8 cellular contexts compared by ENCODE assay signal in the genomic region with DNA sequence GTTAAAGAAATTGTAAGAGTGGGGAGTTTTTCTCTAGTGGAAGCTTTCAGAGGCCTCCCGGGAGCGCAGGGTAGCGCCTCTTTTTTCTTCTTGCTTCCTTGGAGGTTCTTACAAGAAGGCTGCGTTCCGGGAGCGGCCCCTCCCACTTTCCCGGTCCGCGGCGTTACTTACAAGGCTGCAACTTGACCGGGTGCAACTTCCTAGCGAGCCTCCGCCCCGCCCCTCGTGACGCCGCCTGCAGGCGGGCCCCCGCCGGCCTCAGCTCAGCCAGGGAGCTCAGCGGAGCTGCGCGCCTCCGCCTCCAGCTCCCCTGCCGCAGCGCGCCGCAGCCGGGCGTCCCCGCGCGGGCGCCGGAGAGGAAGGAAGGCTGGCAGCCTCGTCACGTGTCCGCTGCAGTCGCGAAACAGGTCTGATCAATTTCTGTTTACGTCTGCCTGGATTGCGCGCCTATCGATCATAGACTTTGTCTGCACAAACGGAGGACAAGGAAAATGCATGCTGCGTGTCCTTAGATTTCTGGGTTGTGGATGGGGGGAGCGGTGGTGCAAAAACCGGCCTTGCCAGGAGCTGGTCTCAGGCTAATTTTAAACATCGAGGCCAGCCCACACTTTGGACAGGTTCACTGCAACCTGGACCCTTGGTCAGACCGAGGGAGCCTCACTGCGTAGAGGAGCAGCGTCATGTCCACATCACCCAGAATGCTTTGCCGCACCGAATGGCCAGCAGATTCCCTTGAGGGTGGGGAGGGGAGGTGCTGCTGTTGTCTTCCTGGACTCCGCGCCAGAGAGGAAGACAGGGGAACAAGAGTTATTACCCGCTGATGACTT. TPM values are rescaled to one million over a fixed set of nuclear protein-coding genes. Genes with fewer than 3 reads are reported as not detected.
DNase-seq lines count a peak whose midpoint lies in the region; ATAC-seq and TF ChIP-seq lines count a peak whose summit lies in the region.

A gene with protein sequence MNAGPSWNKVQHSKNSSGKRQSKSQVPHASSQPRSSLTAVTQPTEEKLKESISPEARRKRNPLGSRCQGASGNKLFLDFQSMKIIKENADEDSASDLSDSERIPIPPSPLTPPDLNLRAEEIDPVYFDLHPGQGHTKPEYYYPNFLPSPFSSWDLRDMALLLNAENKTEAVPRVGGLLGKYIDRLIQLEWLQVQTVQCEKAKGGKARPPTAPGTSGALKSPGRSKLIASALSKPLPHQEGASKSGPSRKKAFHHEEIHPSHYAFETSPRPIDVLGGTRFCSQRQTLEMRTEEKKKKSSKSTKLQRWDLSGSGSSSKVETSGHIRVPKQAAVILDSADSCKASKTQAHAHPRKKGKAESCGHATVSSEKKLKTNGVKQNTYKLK (plus strand): TSS at position 261 of the 827 bp plus-strand sequence. CDS start 3,555 bp downstream, outside the sequence.
A gene with protein sequence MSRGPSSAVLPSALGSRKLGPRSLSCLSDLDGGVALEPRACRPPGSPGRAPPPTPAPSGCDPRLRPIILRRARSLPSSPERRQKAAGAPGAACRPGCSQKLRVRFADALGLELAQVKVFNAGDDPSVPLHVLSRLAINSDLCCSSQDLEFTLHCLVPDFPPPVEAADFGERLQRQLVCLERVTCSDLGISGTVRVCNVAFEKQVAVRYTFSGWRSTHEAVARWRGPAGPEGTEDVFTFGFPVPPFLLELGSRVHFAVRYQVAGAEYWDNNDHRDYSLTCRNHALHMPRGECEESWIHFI (minus strand): TSS at position 177 of the 827 bp plus-strand sequence. CDS start 374 bp downstream, outside the sequence.

- H4K20me1 ChIP-seq in GM23248 (ENCODE audit: insufficient read depth) (no peaks in the 10 kb centered on the region; the same call in 1 of the 2 replicates), Karpas-422 (ENCODE audit: insufficient read depth, low read depth, low read length) (no peaks in the 10 kb centered on the region)

- H3K36me3 ChIP-seq in GM23248 (ENCODE audit: low read depth), result peaks cover 16% of the 10 kb centered on the region; the same call in 1 of the 2 replicates
- H3K36me3 ChIP-seq in Karpas-422 (ENCODE audit: insufficient read depth, low read length), result peaks cover 24% of the 10 kb centered on the region; the same call in 1 of the 2 replicates

- intact Hi-C loops in activated T-helper 2 cell treated with anti-CD3 and anti-CD28 coated beads, Interferon-gamma antibody, Interleukin-2, Interleukin-4, amounts not matched to agents 10 μg/mL and 5 μg/mL and 100 μg/mL, durations not matched to agents 14 hours and 24 hours and 36 hours (cut with micrococcal nuclease), result loop anchor here (2.0 to 10.0 kb wide), 2 partner anchors 116 to 324 kb away; no protein-coding TSS in a partner anchor

- 1% methylated on average over 55 to 56 of the region's 57 CpGs for WGBS in GM23248 (ENCODE audit: low coverage in 1 of 2, low lambda C conversion rate in 2 of 2, missing lambda C conversion rate in 2 of 2), 2 experiments

- peak within 1 kb of the TSS; percentile 98 for H2AFZ ChIP-seq in GM23248
- peak within 1 kb of the TSS; percentile 98 for H2AFZ ChIP-seq in Karpas-422 (ENCODE audit: low read length)

- DNase-seq in Daoy (ENCODE audit: low read depth) (peak; percentile 96), GM23248 (peak; percentile 99), Karpas-422 (peak; percentile 97), RPMI7951 (ENCODE audit: low read depth) (peak; percentile 98), fibroblast of mammary gland (ENCODE audit: low read depth) (peak; percentile 96)
- DNase-seq in activated T-helper 2 cell treated with anti-CD3 and anti-CD28 coated beads, Interferon-gamma antibody, Interleukin-2, Interleukin-4, amounts not matched to agents 10 μg/mL and 5 μg/mL and 100 μg/mL, durations not matched to agents 14 hours and 24 hours and 36 hours (ENCODE audit: low spot score), result peak; percentile 90
- DNase-seq in natural killer cell treated with Interleukin-12 subunit alpha and Interleukin-12 subunit beta and Interleukin-15 and Interleukin-18, amount 100 ng/mL, for 72 hours (ENCODE audit: low spot score), result peak; percentile 98
- peak; percentile 83 for DNase-seq in stimulated activated naive CD4-positive, alpha-beta T cell treated with Interleukin-2 at 50 U/mL for 16 hours (lab: John Stamatoyannopoulos, UW)

- in situ Hi-C loops in GM23248 (cut with MboI), result no loop called here

- H3K9me3 ChIP-seq in GM23248 (ENCODE audit: low read depth) (no peaks in the 10 kb centered on the region), Karpas-422 (ENCODE audit: low read length) (no peaks in the 10 kb centered on the region)

- no peak for TF ChIP-seq CTCF in fibroblast of mammary gland (conservative IDR thresholded peaks at IDR 0.05; ENCODE audit: control insufficient read depth, insufficient read depth, low read depth, low read length)

- no peaks in the 10 kb centered on the region for H3K27me3 Mint-ChIP-seq in activated T-helper 2 cell treated with anti-CD3 and anti-CD28 coated beads, Interferon-gamma antibody, Interleukin-2, Interleukin-4, amounts not matched to agents 10 μg/mL and 5 μg/mL and 100 μg/mL, durations not matched to agents 14 hours and 24 hours and 36 hours (ENCODE audit: low read depth)
- no peaks in the 10 kb centered on the region for H3K27me3 Mint-ChIP-seq in natural killer cell treated with Interleukin-12 subunit alpha and Interleukin-12 subunit beta and Interleukin-15 and Interleukin-18, amount 100 ng/mL, for 72 hours

- H3K4me1 Mint-ChIP-seq in activated T-helper 2 cell treated with anti-CD3 and anti-CD28 coated beads, Interferon-gamma antibody, Interleukin-2, Interleukin-4, amounts not matched to agents 10 μg/mL and 5 μg/mL and 100 μg/mL, durations not matched to agents 14 hours and 24 hours and 36 hours (ENCODE audit: low read depth), result peaks cover 33% of the 10 kb centered on the region
- H3K4me1 Mint-ChIP-seq in natural killer cell treated with Interleukin-12 subunit alpha and Interleukin-12 subunit beta and Interleukin-15 and Interleukin-18, amount 100 ng/mL, for 72 hours (ENCODE audit: low read depth in 2 of 2), result peaks cover 27 to 29% of the 10 kb centered on the region in 2 donors

- H3K4me2 ChIP-seq in GM23248 (ENCODE audit: unreplicated experiment) (peak within 1 kb of the TSS; percentile 94), Karpas-422 (ENCODE audit: low read depth, low read length, poor library complexity, severe bottlenecking) (peak within 1 kb of the TSS; percentile 68)

- peak; percentile 98 to 99 for ATAC-seq in natural killer cell treated with Interleukin-12 subunit alpha and Interleukin-12 subunit beta and Interleukin-15 and Interleukin-18, amount 100 ng/mL, for 72 hours

- H3F3A ChIP-seq in GM23248 (ENCODE audit: insufficient read depth), result peaks cover 26% of the 10 kb centered on the region

- H3K27me3 ChIP-seq in GM23248 (replicated peaks; ENCODE audit: insufficient read depth), result no peaks in the 10 kb centered on the region
- no peaks in the 10 kb centered on the region for H3K27me3 ChIP-seq in Karpas-422 (ENCODE audit: low read length)

- H3K4me1 ChIP-seq in GM23248 (ENCODE audit: insufficient read depth) (peaks cover 37% of the 10 kb centered on the region), Karpas-422 (ENCODE audit: low read length) (peaks cover 48% of the 10 kb centered on the region)

- H3K27ac Mint-ChIP-seq in activated T-helper 2 cell treated with anti-CD3 and anti-CD28 coated beads, Interferon-gamma antibody, Interleukin-2, Interleukin-4, amounts not matched to agents 10 μg/mL and 5 μg/mL and 100 μg/mL, durations not matched to agents 14 hours and 24 hours and 36 hours, result peak within 1 kb of the TSS; percentile 98
- H3K27ac Mint-ChIP-seq in natural killer cell treated with Interleukin-12 subunit alpha and Interleukin-12 subunit beta and Interleukin-15 and Interleukin-18, amount 100 ng/mL, for 72 hours, result peak within 1 kb of the TSS; percentile 95 to 96

- peak within 1 kb of the TSS; percentile 94 for H3K4me3 Mint-ChIP-seq in activated T-helper 2 cell treated with anti-CD3 and anti-CD28 coated beads, Interferon-gamma antibody, Interleukin-2, Interleukin-4, amounts not matched to agents 10 μg/mL and 5 μg/mL and 100 μg/mL, durations not matched to agents 14 hours and 24 hours and 36 hours (ENCODE audit: low read depth)
- peak within 1 kb of the TSS; percentile 100 for H3K4me3 Mint-ChIP-seq in natural killer cell treated with Interleukin-12 subunit alpha and Interleukin-12 subunit beta and Interleukin-15 and Interleukin-18, amount 100 ng/mL, for 72 hours

- peaks cover 37% of the 10 kb centered on the region for H3K79me2 ChIP-seq in GM23248 (ENCODE audit: insufficient read depth)
- peaks cover 43% of the 10 kb centered on the region for H3K79me2 ChIP-seq in Karpas-422 (ENCODE audit: low read length)

- H3K9me2 ChIP-seq in GM23248 (ENCODE audit: insufficient read depth) (no peaks in the 10 kb centered on the region), Karpas-422 (replicated peaks; ENCODE audit: insufficient read depth, low read length) (no peaks in the 10 kb centered on the region)

- H3K36me3 Mint-ChIP-seq in activated T-helper 2 cell treated with anti-CD3 and anti-CD28 coated beads, Interferon-gamma antibody, Interleukin-2, Interleukin-4, amounts not matched to agents 10 μg/mL and 5 μg/mL and 100 μg/mL, durations not matched to agents 14 hours and 24 hours and 36 hours (ENCODE audit: low read depth), result peaks cover 37% of the 10 kb centered on the region
- peaks cover 8% of the 10 kb centered on the region for H3K36me3 Mint-ChIP-seq in natural killer cell treated with Interleukin-12 subunit alpha and Interleukin-12 subunit beta and Interleukin-15 and Interleukin-18, amount 100 ng/mL, for 72 hours

- H3K9ac ChIP-seq in GM23248, result peak within 1 kb of the TSS; percentile 96
- peak within 1 kb of the TSS; percentile 80 for H3K9ac ChIP-seq in Karpas-422 (ENCODE audit: low read length)

- peak within 1 kb of the TSS; percentile 99 for H3K27ac ChIP-seq in GM23248
- peak within 1 kb of the TSS; percentile 80 for H3K27ac ChIP-seq in Karpas-422 (ENCODE audit: low read length)

- no peaks in the 10 kb centered on the region for H3K9me3 Mint-ChIP-seq in activated T-helper 2 cell treated with anti-CD3 and anti-CD28 coated beads, Interferon-gamma antibody, Interleukin-2, Interleukin-4, amounts not matched to agents 10 μg/mL and 5 μg/mL and 100 μg/mL, durations not matched to agents 14 hours and 24 hours and 36 hours
- H3K9me3 Mint-ChIP-seq in natural killer cell treated with Interleukin-12 subunit alpha and Interleukin-12 subunit beta and Interleukin-15 and Interleukin-18, amount 100 ng/mL, for 72 hours, result no peaks in the 10 kb centered on the region

- H3K4me3 ChIP-seq in GM23248, result peak within 1 kb of the TSS; percentile 93
- peak within 1 kb of the TSS; percentile 71 for H3K4me3 ChIP-seq in Karpas-422 (ENCODE audit: low read length)
- H3K4me3 ChIP-seq in fibroblast of mammary gland (ENCODE audit: control insufficient read depth, low read depth, low read length), result peak within 1 kb of the TSS; percentile 80

RNA-seq across cellular contexts. Expression of the first gene that starts in this region (rescaled TPM):
- total RNA-seq in Daoy (2014; rRNA removed; shearing (Covaris generic)), result 4.9 and 5.4 TPM in 2 replicates
- 2.2 and 2.9 TPM in 2 replicates for total RNA-seq in GM23248 (2014; rRNA removed; shearing (Covaris generic))
- polyA plus RNA-seq in GM23248 (2016; fragmentation: Nextera tagmentation; extraction: Ambion mirVana), result 8.6 and 9.5 TPM in 2 replicates
- total RNA-seq in Karpas-422 (2014; rRNA removed; shearing (Covaris generic); ENCODE audit: low replicate concordance), result 12.0 and 16.4 TPM in 2 replicates
- 9.0 and 12.6 TPM in 2 replicates for total RNA-seq in RPMI7951 (2014; rRNA removed; shearing (Covaris generic))
- 27.8 and 28.8 TPM in 2 replicates for total RNA-seq in activated T-helper 2 cell treated with anti-CD3 and anti-CD28 coated beads, Interferon-gamma antibody, Interleukin-2, Interleukin-4, amounts not matched to agents 10 μg/mL and 5 μg/mL and 100 μg/mL, durations not matched to agents 14 hours and 24 hours and 36 hours
- 10 to 100 TPM; 27.7 to 31.7 TPM for total RNA-seq in natural killer cell treated with Interleukin-12 subunit alpha and Interleukin-12 subunit beta and Interleukin-15 and Interleukin-18, amount 100 ng/mL, for 72 hours

RNA-seq across cellular contexts. Expression of the second gene that starts in this region (rescaled TPM):
- total RNA-seq in Daoy (2014; rRNA removed; shearing (Covaris generic)), result 2.3 and 2.5 TPM in 2 replicates
- 6.7 and 8.2 TPM in 2 replicates for total RNA-seq in GM23248 (2014; rRNA removed; shearing (Covaris generic))
- 2.6 and 3.0 TPM in 2 replicates for polyA plus RNA-seq in GM23248 (2016; fragmentation: Nextera tagmentation; extraction: Ambion mirVana)
- total RNA-seq in Karpas-422 (2014; rRNA removed; shearing (Covaris generic); ENCODE audit: low replicate concordance), result 4.2 and 7.0 TPM in 2 replicates
- total RNA-seq in RPMI7951 (2014; rRNA removed; shearing (Covaris generic)), result 6.4 and 7.1 TPM in 2 replicates
- total RNA-seq in activated T-helper 2 cell treated with anti-CD3 and anti-CD28 coated beads, Interferon-gamma antibody, Interleukin-2, Interleukin-4, amounts not matched to agents 10 μg/mL and 5 μg/mL and 100 μg/mL, durations not matched to agents 14 hours and 24 hours and 36 hours, result 6.4 and 6.6 TPM in 2 replicates
- 10 to 100 TPM; 10.2 to 16.4 TPM for total RNA-seq in natural killer cell treated with Interleukin-12 subunit alpha and Interleukin-12 subunit beta and Interleukin-15 and Interleukin-18, amount 100 ng/mL, for 72 hours

Comparison
In these comparisons a context has a peak if more than half of its experiments do, and no peak if none do; other contexts are left out.
1. Peak in every context shown above with its lines: DNase-seq, ATAC-seq, H3K4me3 ChIP-seq and H3K27ac ChIP-seq.